In genomic region chr2:61853086-61853847, GRCh38 we compare ENCODE assay signal across 1 cellular context.
TF ChIP-seq lines count a peak whose summit lies in the region.

No MANE protein-coding gene starts in this region.

TF ChIP-seq in H1, 55 proteins besides CTCF, POLR2A, EP300 and RAD21:
- no peak for TF ChIP-seq SIRT6 (IDR thresholded peaks at IDR 0.05; ENCODE audit: low read length)
- TF ChIP-seq HDAC2 (IDR thresholded peaks at IDR 0.05; ENCODE audit: borderline replicate concordance in 1 of 2, low read depth in 2 of 2, low read length in 2 of 2): no peak
- no peak for TF ChIP-seq FOSL1 (IDR thresholded peaks at IDR 0.05; ENCODE audit: insufficient read depth, low read depth, low read length)
- no peak for TF ChIP-seq SUZ12 (IDR thresholded peaks at IDR 0.05; ENCODE audit: low read length)
- TF ChIP-seq MAX (IDR thresholded peaks at IDR 0.05): no peak
